Comparison of ENCODE assay signal across 23 cellular contexts in genomic region chrX:70231666-70232065, GRCh38. TPM values are rescaled to one million over a fixed set of nuclear protein-coding genes. Genes with fewer than 3 reads are reported as not detected.
"Had no signal": no experiment of that assay in that cellular context is flagged by ENCODE, and none has a peak within 500 bp of the region (broad histone marks: within the 10 kb centered on the region; RNA-seq: fewer than 3 reads in every experiment).

No MANE protein-coding gene starts in this region.

- FAIRE-seq: bronchial epithelial cell, urothelium cell line had no signal

- H3K4me3 ChIP-seq: lung, tibial nerve had no signal

- H3K27ac ChIP-seq: tibial nerve had no signal

- DNase-seq: activated CD4-positive, alpha-beta memory T cell treated with anti-CD3 and anti-CD28 coated beads for 36 hours; activated effector memory CD4-positive, alpha-beta T cell treated with Interleukin-2 at 50 U/mL for 16 hours; activated naive CD4-positive, alpha-beta T cell treated with anti-CD3 and anti-CD28 coated beads, Interleukin-2, amount 10 ng/mL, durations not matched to agents 7 days and 5 days; activated T-cell treated with anti-CD3 and anti-CD28 coated beads for 4 hours; effector CD8-positive, alpha-beta T cell; occipital lobe; retina; stimulated activated CD4-positive, alpha-beta T cell treated with anti-CD3 and anti-CD28 coated beads, Interleukin-12 subunit alpha, Interleukin-12 subunit beta, amount 100 ng/mL, for 4 hours; stimulated activated CD4-positive, alpha-beta T cell treated with anti-CD3 and anti-CD28 coated beads, Interleukin-1b, Interleukin-23, amount 100 ng/mL, for 48 hours; stimulated activated CD8-positive, alpha-beta memory T cell treated with anti-CD3 and anti-CD28 coated beads, Interleukin-4, amount 100 ng/mL, for 48 hours; stimulated activated naive CD4-positive, alpha-beta T cell; substantia nigra had no signal

- H3K9me3 ChIP-seq: tibial nerve had no signal

- H3K27me3 ChIP-seq: tibial nerve had no signal

- H3K4me1 ChIP-seq: tibial nerve had no signal

- H3K36me3 ChIP-seq: tibial nerve had no signal

- ATAC-seq: esophagus mucosa had no signal

RNA-seq across cellular contexts. Expression of gene AWAT1, which starts 2.8 kb away (rescaled TPM):
- total RNA-seq: activated CD4-positive, alpha-beta memory T cell treated with anti-CD3 and anti-CD28 coated beads for 36 hours; bronchial epithelial cell; chondrocyte; esophagus mucosa; glomerular endothelial cell; lung; myocyte; occipital lobe; posterior vena cava; tibial nerve had no signal
- polyA plus RNA-seq: adipose tissue, lung, neural cell had no signal

RNA-seq across cellular contexts. Expression of gene P2RY4, which starts 28.3 kb away (rescaled TPM):
- total RNA-seq: bronchial epithelial cell, chondrocyte, myocyte had no signal
- polyA plus RNA-seq: neural cell had no signal

RNA-seq across cellular contexts. Expression of gene ARR3, which starts 36.5 kb away (rescaled TPM):
- total RNA-seq: activated CD4-positive, alpha-beta memory T cell treated with anti-CD3 and anti-CD28 coated beads for 36 hours; bronchial epithelial cell; chondrocyte; esophagus mucosa; glomerular endothelial cell; lung; myocyte; occipital lobe; posterior vena cava; tibial nerve had no signal
- polyA plus RNA-seq: adipose tissue, lung, neural cell had no signal

RNA-seq across cellular contexts. Expression of gene RAB41, which starts 50.3 kb away (rescaled TPM):
- total RNA-seq: activated CD4-positive, alpha-beta memory T cell treated with anti-CD3 and anti-CD28 coated beads for 36 hours; bronchial epithelial cell; chondrocyte; esophagus mucosa; glomerular endothelial cell; lung; myocyte; occipital lobe; posterior vena cava; tibial nerve had no signal
- polyA plus RNA-seq: adipose tissue, lung, neural cell had no signal

RNA-seq across cellular contexts. Expression of gene DGAT2L6, which starts 54.4 kb away (rescaled TPM):
- total RNA-seq: activated CD4-positive, alpha-beta memory T cell treated with anti-CD3 and anti-CD28 coated beads for 36 hours; bronchial epithelial cell; chondrocyte; esophagus mucosa; glomerular endothelial cell; lung; myocyte; occipital lobe; posterior vena cava; tibial nerve had no signal
- polyA plus RNA-seq: adipose tissue, lung, neural cell had no signal
